Comparison of ENCODE assay signal across 12 cellular contexts in genomic region chr5:132688536-132689409, GRCh38. TPM values are rescaled to one million over a fixed set of nuclear protein-coding genes. Genes with fewer than 3 reads are reported as not detected.
DNase-seq lines count a peak whose midpoint lies in the region; ATAC-seq and TF ChIP-seq lines count a peak whose summit lies in the region.
"Had no signal": no experiment of that assay in that cellular context is flagged by ENCODE, and none has a peak within 500 bp of the region (broad histone marks: within the 10 kb centered on the region; RNA-seq: fewer than 3 reads in every experiment).

No MANE protein-coding gene starts in this region.

- no peak overlapping the region for H3K27ac ChIP-seq in PC-9
- H3K27ac ChIP-seq: upper lobe of right lung had no signal

- no peaks in the 10 kb centered on the region for H4K20me1 ChIP-seq in PC-9 (ENCODE audit: insufficient read depth)

- no peaks in the 10 kb centered on the region for H3K27me3 ChIP-seq in PC-9 (ENCODE audit: insufficient read depth, low read depth)
- H3K27me3 ChIP-seq: MG63, upper lobe of right lung had no signal

- no peaks in the 10 kb centered on the region for H3K36me3 ChIP-seq in PC-9 (ENCODE audit: low read depth)
- H3K36me3 ChIP-seq: MG63, upper lobe of right lung had no signal

- H3F3A ChIP-seq in PC-9 (ENCODE audit: insufficient read depth, low read depth) = no peaks in the 10 kb centered on the region

- H3K79me2 ChIP-seq in PC-9 (ENCODE audit: low read depth) = no peaks in the 10 kb centered on the region

- peak overlapping the region; percentile 47 for H3K4me3 Mint-ChIP-seq in T-helper 17 cell

- H3K9me3 ChIP-seq in T-helper 17 cell (ENCODE audit: control insufficient read depth, low read length, poor library complexity, severe bottlenecking) (no peaks in the 10 kb centered on the region), PC-9 (ENCODE audit: insufficient read depth, low read depth) (no peaks in the 10 kb centered on the region)
- H3K9me3 ChIP-seq: MG63, upper lobe of right lung had no signal

- H3K36me3 Mint-ChIP-seq in T-helper 17 cell (ENCODE audit: low read depth) = peaks cover 3% of the 10 kb centered on the region

- no peak for TF ChIP-seq CTCF in GM10248 (IDR thresholded peaks at IDR 0.05; ENCODE audit: control extremely low read depth, extremely low read depth, low read depth, missing control alignments)
- TF ChIP-seq CTCF in cardiac fibroblast (IDR thresholded peaks at IDR 0.05; ENCODE audit: low read depth, low read length) = no peak
- no peak for TF ChIP-seq CTCF in PC-9 (conservative IDR thresholded peaks at IDR 0.05)

- peaks cover 23% of the 10 kb centered on the region for H3K4me1 Mint-ChIP-seq in T-helper 17 cell

- peak overlapping the region; percentile 81 for H3K27ac Mint-ChIP-seq in T-helper 17 cell

- no TSS peak for BruUV-seq in PC-9 (replicated peaks; lab: Mats Ljungman, UMichigan)

- intact Hi-C loops in PC-9 (cut with micrococcal nuclease; ENCODE audit: unreplicated experiment) = no loop called here

- POLR2A ChIA-PET in GM10248 (lab: Yijun Ruan, JAX) (no interaction called here), PC-9 (lab: Charles Lee; ENCODE audit: unreplicated experiment) (no interaction called here)

- H2AFZ ChIP-seq in PC-9 = no peak overlapping the region

- no peaks in the 10 kb centered on the region for H3K9me2 ChIP-seq in PC-9 (ENCODE audit: insufficient read depth)

- no peak overlapping the region for H3K4me3 ChIP-seq in cardiac fibroblast (replicated peaks in 1 of 2; ENCODE audit: low read depth in 2 of 2, low read length in 2 of 2)
- H3K4me3 ChIP-seq in PC-9 = no peak overlapping the region
- H3K4me3 ChIP-seq: MG63, upper lobe of right lung had no signal

- H3K4me1 ChIP-seq in PC-9 (replicated peaks; ENCODE audit: insufficient read depth) = no peaks in the 10 kb centered on the region
- H3K4me1 ChIP-seq: upper lobe of right lung had no signal

- ATAC-seq in HG02798 (IDR thresholded peaks at IDR 0.05; ENCODE audit: poor library complexity, unreplicated experiment) = peak; percentile 51
- ATAC-seq in T-helper 17 cell = peak; percentile 60
- ATAC-seq: upper lobe of right lung had no signal

- DNase-seq in GM10248 (ENCODE audit: extremely low spot score) (peak; percentile 38), T-helper 17 cell (no peak), cardiac fibroblast (ENCODE audit: low read depth in 2 of 2) (peak; percentile 38 to 55), cortex of kidney (lab: John Stamatoyannopoulos, UW) (no peak), inferior parietal cortex (ENCODE audit: extremely low spot score) (no peak), PC-9 (no peak), NCI-H2171 (lab: John Stamatoyannopoulos, UW) (no peak)
- DNase-seq: EL, MG63, upper lobe of right lung had no signal

- no peak overlapping the region for H3K4me2 ChIP-seq in PC-9

- CTCF ChIA-PET in GM10248 (lab: Yijun Ruan, JAX) = interaction anchor here (1.0 to 2.7 kb wide), 8 partner anchors 7 to 187 kb away, joined by 3 to 13 read pairs (median 6); no protein-coding TSS in a partner anchor
- CTCF ChIA-PET in PC-9 (lab: Charles Lee) = no interaction called here

- no peaks in the 10 kb centered on the region for H3K27me3 Mint-ChIP-seq in T-helper 17 cell

RNA-seq across cellular contexts. Expression of gene IL4, which starts 15.0 kb away (rescaled TPM):
- total RNA-seq in T-helper 17 cell (not detected), PC-9 (2021) (not detected in 2 replicates)
- total RNA-seq: osteocyte, upper lobe of right lung had no signal

RNA-seq across cellular contexts. Expression of gene IL13, which starts 30.8 kb away (rescaled TPM):
- total RNA-seq in T-helper 17 cell = under 1 TPM in 1 of 2 donors, not detected in 1; 0.20 TPM
- total RNA-seq in PC-9 (2021) = not detected in 2 replicates
- total RNA-seq: osteocyte, upper lobe of right lung had no signal

RNA-seq across cellular contexts. Expression of gene KIF3A, which starts 48.6 kb away (rescaled TPM):
- 10 to 100 TPM; 12.6 to 17.9 TPM for total RNA-seq in T-helper 17 cell
- total RNA-seq in PC-9 (2021) = 10.1 and 15.2 TPM in 2 replicates

RNA-seq across cellular contexts. Expression of gene CCNI2, which starts 58.5 kb away (rescaled TPM):
- total RNA-seq in T-helper 17 cell (10 to 100 TPM in 1 of 2 donors, 1 to 10 TPM in 1; 8.7 to 13.7 TPM), PC-9 (2021) (1.2 and 1.7 TPM in 2 replicates)
- total RNA-seq: osteocyte had no signal

Comparison
In these comparisons a context has a peak if more than half of its experiments do, and no peak if none do; other contexts are left out.
1. DNase-seq: peak in GM10248 (single experiment) and cardiac fibroblast (2 of 2); none in T-helper 17 cell (0 of 3), cortex of kidney (single experiment), inferior parietal cortex (single experiment), PC-9 (0 of 2) and NCI-H2171 (single experiment).